ENCODE assay signal across 21 cellular contexts in the genomic region with DNA sequence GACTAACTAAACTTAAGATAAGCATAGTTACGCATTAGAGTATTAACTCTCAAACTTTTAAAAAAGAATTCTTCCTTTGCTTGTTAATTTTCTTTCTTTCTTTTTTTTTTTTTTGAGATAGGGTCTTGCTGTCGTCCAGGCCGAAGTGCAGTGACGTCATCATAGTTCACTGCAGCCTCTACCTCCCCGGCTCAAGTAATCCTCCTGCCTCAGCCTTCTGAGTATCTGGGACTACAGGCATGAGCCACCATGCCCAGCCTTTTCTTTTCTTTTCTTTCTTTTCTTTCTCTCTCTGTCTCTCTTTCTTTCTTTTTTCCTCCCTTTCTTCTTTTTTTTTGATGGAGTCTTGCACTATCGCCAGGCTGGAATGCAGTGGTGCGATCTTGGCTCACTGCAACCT. TPM values are rescaled to one million over a fixed set of nuclear protein-coding genes. Genes with fewer than 3 reads are reported as not detected.
A peak's percentile ranks its signal among the peaks of the same experiment; 100 is the strongest.
DNase-seq lines count a peak whose midpoint lies in the region; ATAC-seq, FAIRE-seq and TF ChIP-seq lines count a peak whose summit lies in the region.
"Had no signal": no experiment of that assay in that cellular context is flagged by ENCODE, and none has a peak within 500 bp of the region (broad histone marks: within the 10 kb centered on the region; RNA-seq: fewer than 3 reads in every experiment).

No MANE protein-coding gene starts in this region.

- no peaks in the 10 kb centered on the region for H3K27me3 ChIP-seq in HepG2 (ENCODE audit: control insufficient read depth in 1 of 2, insufficient read depth in 2 of 2, low read length in 2 of 2)
- no peaks in the 10 kb centered on the region for H3K27me3 ChIP-seq in right lobe of liver
- H3K27me3 ChIP-seq: BLaER1 had no signal

- H3K4me2 ChIP-seq in HepG2 (ENCODE audit: low read depth, low read length), result no peak overlapping the region
- H3K4me2 ChIP-seq: BLaER1, GM23338 had no signal

- H3K27ac Mint-ChIP-seq in T-helper 17 cell, result peak overlapping the region; percentile 62
- H3K27ac Mint-ChIP-seq in neural crest cell (ENCODE audit: unreplicated experiment), result peak overlapping the region; percentile 27
- H3K27ac Mint-ChIP-seq: CD8-positive, alpha-beta T cell; GM23338; HFFc6 had no signal

- FAIRE-seq in HepG2 (lab: Jason Lieb, UNC) (no peak), GM12892 (lab: Jason Lieb, UNC) (no peak)
- FAIRE-seq: GM12878, GM19239, H54, HTR-8/SVneo had no signal

- TF ChIP-seq CTCF in HepG2 (CRISPR knock-in tag; IDR thresholded peaks at IDR 0.05), result no peak
- no peak for TF ChIP-seq CTCF in right lobe of liver (IDR thresholded peaks at IDR 0.05)
- no peak for TF ChIP-seq CTCF in neural crest cell (conservative IDR thresholded peaks at IDR 0.05)

- H3K27me3 Mint-ChIP-seq in T-helper 17 cell (no peaks in the 10 kb centered on the region), neural crest cell (ENCODE audit: low read depth) (no peaks in the 10 kb centered on the region)

- no peak overlapping the region for H2AFZ ChIP-seq in HepG2 (ENCODE audit: low read length)
- H2AFZ ChIP-seq: GM23338 had no signal

- H3K4me3 ChIP-seq in HepG2 (replicated peaks in 1 of 3; ENCODE audit: insufficient read depth in 1 of 3, low read depth in 2 of 3, low read length in 3 of 3), result no peak overlapping the region
- H3K4me3 ChIP-seq in right lobe of liver, result no peak overlapping the region
- H3K4me3 ChIP-seq: BLaER1, GM12878, GM23338 had no signal

- H3K9me3 ChIP-seq in HepG2 (ENCODE audit: low read length) (no peaks in the 10 kb centered on the region), right lobe of liver (no peaks in the 10 kb centered on the region), T-helper 17 cell (ENCODE audit: control insufficient read depth, low read length, poor library complexity, severe bottlenecking) (no peaks in the 10 kb centered on the region)
- H3K9me3 ChIP-seq: BLaER1 had no signal

- no peak overlapping the region for H3K4me3 Mint-ChIP-seq in T-helper 17 cell
- H3K4me3 Mint-ChIP-seq in neural crest cell, result no peak overlapping the region
- H3K4me3 Mint-ChIP-seq: CD8-positive, alpha-beta T cell; GM23338; HFFc6; IgD-negative memory B cell had no signal

- TF ChIP-seq EP300 in HepG2 (IDR thresholded peaks at IDR 0.05; ENCODE audit: low read depth in 2 of 2, low read length in 2 of 2), result no peak
- no peak for TF ChIP-seq EP300 in HepG2 (CRISPR knock-in tag; IDR thresholded peaks at IDR 0.05; ENCODE audit: borderline replicate concordance)

- peaks cover 34% of the 10 kb centered on the region for H3K4me1 Mint-ChIP-seq in T-helper 17 cell
- no peaks in the 10 kb centered on the region for H3K4me1 Mint-ChIP-seq in neural crest cell

- H3K4me1 ChIP-seq in HepG2 (ENCODE audit: insufficient read depth, low read length) (peaks cover 81% of the 10 kb centered on the region), right lobe of liver (peaks cover 0 to 14% (median 7%) of the 10 kb centered on the region in 4 donors)
- H3K4me1 ChIP-seq: BLaER1 had no signal

- BruUV-seq in HepG2 (replicated peaks; lab: Mats Ljungman, UMichigan), result no TSS peak

- DNase-seq in HepG2 (ENCODE audit: low spot score) (no peak), right lobe of liver (no peak), T-helper 17 cell (no peak), neural crest cell (ENCODE audit: low read depth, low spot score) (no peak), GM12892 (ENCODE audit: insufficient read length) (no peak), SW480 (ENCODE audit: low spot score) (no peak)
- no peak for DNase-seq in activated CD4-positive, alpha-beta T cell treated with anti-CD3 and anti-CD28 coated beads for 48 hours
- DNase-seq: 8988T; CD8-positive, alpha-beta T cell; DMS 273 treated with DMSO at 0.1 percent for 48 hours; DND-41; EL; HCEC 1CT; HFFc6 had no signal

- no peaks in the 10 kb centered on the region for H3K79me2 ChIP-seq in HepG2 (ENCODE audit: insufficient read depth, low read length)

- CTCF ChIA-PET in HepG2 (lab: Yijun Ruan, JAX; ENCODE audit: low intra/inter-chr PET ratio, low total read pairs), result no interaction called here

- H3K36me3 Mint-ChIP-seq in T-helper 17 cell (ENCODE audit: low read depth) (no peaks in the 10 kb centered on the region), neural crest cell (ENCODE audit: low read depth) (no peaks in the 10 kb centered on the region)
- H3K36me3 Mint-ChIP-seq: CD8-positive, alpha-beta T cell had no signal

- in situ Hi-C loops in HepG2 (cut with HindIII; ENCODE audit: extremely low pct_ligation_motif_present, low pct_unique_long_range_greater_than_20kb), result no loop called here

- H3K36me3 ChIP-seq in HepG2 (replicated peaks in 1 of 2; ENCODE audit: control insufficient read depth in 1 of 2, insufficient read depth in 2 of 2, low read length in 2 of 2), result no peaks in the 10 kb centered on the region
- no peaks in the 10 kb centered on the region for H3K36me3 ChIP-seq in right lobe of liver
- H3K36me3 ChIP-seq: BLaER1 had no signal

- H3K9me3 Mint-ChIP-seq in neural crest cell, result no peaks in the 10 kb centered on the region
- H3K9me3 Mint-ChIP-seq: CD8-positive, alpha-beta T cell; GM23338; HFFc6; IgD-negative memory B cell had no signal

- intact Hi-C loops in HepG2 (cut with micrococcal nuclease; ENCODE audit: unreplicated experiment), result no loop called here
- intact Hi-C loops in right lobe of liver (cut with DNase I), result no loop called here

- H3K9ac ChIP-seq in HepG2 (ENCODE audit: insufficient read depth, low read depth, low read length), result no peak overlapping the region
- H3K9ac ChIP-seq: BLaER1 had no signal

- H4K20me1 ChIP-seq in HepG2 (ENCODE audit: insufficient read depth, low read length), result no peaks in the 10 kb centered on the region
- H4K20me1 ChIP-seq: BLaER1 had no signal

- TF ChIP-seq POLR2A in HepG2 (IDR thresholded peaks at IDR 0.05; ENCODE audit: insufficient read depth in 1 of 2, low read depth in 2 of 2, low read length in 2 of 2) (no peak), right lobe of liver (IDR thresholded peaks at IDR 0.05) (no peak), GM12892 (IDR thresholded peaks at IDR 0.05; ENCODE audit: low read depth, low read length) (no peak)

- ATAC-seq in HepG2 (no peak), right lobe of liver (no peak), T-helper 17 cell (no peak)
- ATAC-seq: CD8-positive, alpha-beta T cell; GM12878; GM23338 had no signal

- POLR2A ChIA-PET in HepG2 (lab: Yijun Ruan, JAX), result interaction anchor here (1.0 to 2.0 kb wide), 3 partner anchors 9 to 20 kb away, joined by 3 to 14 read pairs (median 4); no protein-coding TSS in a partner anchor

- no peak overlapping the region for H3K27ac ChIP-seq in HepG2 (ENCODE audit: extremely low read length, insufficient read depth, low read length)
- H3K27ac ChIP-seq in right lobe of liver, result no peak overlapping the region
- H3K27ac ChIP-seq: BLaER1 had no signal

- WGBS in HepG2 (ENCODE audit: low lambda C conversion rate), result 92% methylated on average over 7 of the region's 7 CpGs
- WGBS in right lobe of liver (ENCODE audit: insufficient coverage, low coverage, low lambda C conversion rate, missing lambda C conversion rate), result 79% methylated on average over 5 of the region's 7 CpGs

- TF ChIP-seq RAD21 in HepG2 (CRISPR knock-in tag; IDR thresholded peaks at IDR 0.05), result no peak

TF ChIP-seq in HepG2, 621 proteins besides CTCF, POLR2A, EP300 and RAD21:
- TF ChIP-seq POLR2AphosphoS5 (IDR thresholded peaks at IDR 0.05; ENCODE audit: low read depth, low read length) (no peak), GLI4 (CRISPR knock-in tag; IDR thresholded peaks at IDR 0.05; ENCODE audit: borderline replicate concordance) (no peak), ATF7 (IDR thresholded peaks at IDR 0.05) (peak; percentile 54), ATF7 (CRISPR knock-in tag; IDR thresholded peaks at IDR 0.05) (no peak), CREB1 (IDR thresholded peaks at IDR 0.05) (peak; percentile 59), CREB1 (CRISPR knock-in tag; IDR thresholded peaks at IDR 0.05) (no peak), SKI (IDR thresholded peaks at IDR 0.05; ENCODE audit: partially characterized antibody) (no peak), REXO4 (CRISPR knock-in tag; IDR thresholded peaks at IDR 0.05; ENCODE audit: borderline replicate concordance) (no peak)

RNA-seq across cellular contexts. Expression of gene LGALS8, which starts 11.8 kb away (rescaled TPM):
- 29.3 and 42.1 TPM in 2 replicates for total RNA-seq in HepG2 (2016; rRNA removed; fragmentation: Illumina TruSeq; extraction: Trizol)
- 8.7 and 9.3 TPM in 2 replicates for total RNA-seq in HepG2 (2016; cell fraction: cytosol; rRNA removed; fragmentation: Illumina TruSeq; extraction: Trizol; ENCODE audit: low read depth)
- 33.2 and 42.9 TPM in 2 replicates for total RNA-seq in HepG2 (2016; cell fraction: insoluble cytoplasmic fraction; rRNA removed; fragmentation: Illumina TruSeq; extraction: Trizol)
- 9.5 and 12.0 TPM in 2 replicates for total RNA-seq in HepG2 (2016; cell fraction: membrane; rRNA removed; fragmentation: Illumina TruSeq; extraction: Trizol)
- 34.9 and 35.8 TPM in 2 replicates for total RNA-seq in HepG2 (2016; cell fraction: nucleus; rRNA removed; fragmentation: Illumina TruSeq; extraction: Trizol)
- polyA plus RNA-seq in HepG2 (2011; rRNA removed), result 139 and 185 TPM in 2 replicates
- polyA plus RNA-seq in HepG2 (2011; cell fraction: cytosol; rRNA removed), result 73.1 and 90.2 TPM in 2 replicates
- polyA plus RNA-seq in HepG2 (2011; cell fraction: nucleus; rRNA removed), result 364 and 373 TPM in 2 replicates
- 85.0 and 141 TPM in 2 replicates for polyA plus RNA-seq in HepG2 (2012)
- polyA plus RNA-seq in HepG2 (2016; cell fraction: cytosol; fragmentation: Illumina TruSeq; extraction: Trizol; ENCODE audit: low read depth), result 3.5 and 4.0 TPM in 2 replicates
- polyA plus RNA-seq in HepG2 (2016; cell fraction: insoluble cytoplasmic fraction; fragmentation: Illumina TruSeq; extraction: Trizol; ENCODE audit: low read depth), result 37.9 and 40.2 TPM in 2 replicates
- 5.3 and 7.0 TPM in 2 replicates for polyA plus RNA-seq in HepG2 (2016; cell fraction: membrane; fragmentation: Illumina TruSeq; extraction: Trizol; ENCODE audit: low read depth)
- 40.4 and 41.7 TPM in 2 replicates for polyA plus RNA-seq in HepG2 (2016; cell fraction: nucleus; fragmentation: Illumina TruSeq; extraction: Trizol; ENCODE audit: insufficient read depth, low read depth)
- 0.05 and 121 TPM in 2 replicates for polyA minus RNA-seq in HepG2 (2011; rRNA and poly(A)+ RNA removed; ENCODE audit: low replicate concordance)
- 79.2 and 81.2 TPM in 2 replicates for polyA minus RNA-seq in HepG2 (2011; cell fraction: cytosol; rRNA and poly(A)+ RNA removed)
- polyA minus RNA-seq in HepG2 (2011; cell fraction: nucleus; rRNA and poly(A)+ RNA removed), result 325 and 368 TPM in 2 replicates
- total RNA-seq in right lobe of liver, result 10 to 100 TPM; 30.4 to 69.3 (median 42.3) TPM
- 100 to 1,000 TPM; 161 to 173 TPM for total RNA-seq in T-helper 17 cell
- total RNA-seq in neural crest cell, result 23.3 and 29.9 TPM in 2 replicates
- 51.8 TPM for polyA plus RNA-seq in GM12892 (2012; ENCODE audit: missing spikeins)
